10 cellular contexts compared by ENCODE assay signal in genomic region chr1:153546796-153547559, GRCh38. TPM values are rescaled to one million over a fixed set of nuclear protein-coding genes. Genes with fewer than 3 reads are reported as not detected.
DNase-seq lines count a peak whose midpoint lies in the region; ATAC-seq, FAIRE-seq and TF ChIP-seq lines count a peak whose summit lies in the region.
"Had no signal": no experiment of that assay in that cellular context is flagged by ENCODE, and none has a peak within 500 bp of the region (broad histone marks: within the 10 kb centered on the region; RNA-seq: fewer than 3 reads in every experiment).

No MANE protein-coding gene starts in this region.

- intact Hi-C loops in activated CD4-positive, alpha-beta memory T cell treated with anti-CD3 and anti-CD28 coated beads for 36 hours (cut with micrococcal nuclease): loop anchor here (2.0 to 10.0 kb wide), 3 partner anchors 14 to 1512 kb away; partner anchors contain the start of genes CREB3L4, S100A11 and SLC39A1
- intact Hi-C loops in kidney (cut with DNase I): no loop called here
- intact Hi-C loops in tibial artery (cut with DNase I; ENCODE audit: low total_unique reads): no loop called here

- no peak overlapping the region for H3K4me3 Mint-ChIP-seq in activated T-cell treated with anti-CD3 and anti-CD28 coated beads, Interleukin-2, amount 50 U/mL, for 24 hours
- H3K4me3 Mint-ChIP-seq in activated CD4-positive, alpha-beta memory T cell treated with anti-CD3 and anti-CD28 coated beads for 36 hours: no peak overlapping the region

- peak overlapping the region; percentile 97 for H3K27ac Mint-ChIP-seq in activated T-cell treated with anti-CD3 and anti-CD28 coated beads, Interleukin-2, amount 50 U/mL, for 24 hours
- peak overlapping the region; percentile 99 for H3K27ac Mint-ChIP-seq in activated CD4-positive, alpha-beta memory T cell treated with anti-CD3 and anti-CD28 coated beads for 36 hours

- no peak for TF ChIP-seq CTCF in kidney (IDR thresholded peaks at IDR 0.05; ENCODE audit: borderline replicate concordance, extremely low read depth, insufficient read depth)
- no peak for TF ChIP-seq CTCF in tibial artery (IDR thresholded peaks at IDR 0.05)

- H3K4me1 Mint-ChIP-seq in activated T-cell treated with anti-CD3 and anti-CD28 coated beads, Interleukin-2, amount 50 U/mL, for 24 hours (ENCODE audit: low read depth): peaks cover 57% of the 10 kb centered on the region
- peaks cover 58% of the 10 kb centered on the region for H3K4me1 Mint-ChIP-seq in activated CD4-positive, alpha-beta memory T cell treated with anti-CD3 and anti-CD28 coated beads for 36 hours (ENCODE audit: low read depth)

- peak overlapping the region in 1 of 2 donors; percentile 4 for H3K27ac ChIP-seq in kidney (ENCODE audit: low read depth in 2 of 2, low read length in 2 of 2)
- peak overlapping the region; percentile 78 to 79 for H3K27ac ChIP-seq in tibial artery

- no peaks in the 10 kb centered on the region for H3K27me3 ChIP-seq in tibial artery

- H3K9me3 Mint-ChIP-seq in activated T-cell treated with anti-CD3 and anti-CD28 coated beads, Interleukin-2, amount 50 U/mL, for 24 hours: no peaks in the 10 kb centered on the region
- no peaks in the 10 kb centered on the region for H3K9me3 Mint-ChIP-seq in activated CD4-positive, alpha-beta memory T cell treated with anti-CD3 and anti-CD28 coated beads for 36 hours

- no peaks in the 10 kb centered on the region for H3K27me3 Mint-ChIP-seq in activated T-cell treated with anti-CD3 and anti-CD28 coated beads, Interleukin-2, amount 50 U/mL, for 24 hours
- H3K27me3 Mint-ChIP-seq in activated CD4-positive, alpha-beta memory T cell treated with anti-CD3 and anti-CD28 coated beads for 36 hours: no peaks in the 10 kb centered on the region

- DNase-seq in activated T-cell treated with anti-CD3 and anti-CD28 coated beads, Interleukin-2, amount 50 U/mL, for 24 hours: no peak
- DNase-seq in activated T-cell treated with anti-CD3 and anti-CD28 coated beads for 4 hours (no peak), kidney (peak; percentile 68), tibial artery (peak; percentile 16 to 76)
- DNase-seq in activated CD4-positive, alpha-beta memory T cell treated with anti-CD3 and anti-CD28 coated beads for 36 hours: no peak
- no peak for DNase-seq in activated CD4-positive, alpha-beta T cell treated with anti-CD3 and anti-CD28 coated beads for 1 hour
- DNase-seq: foreskin melanocyte, Karpas-422 had no signal

- H3K4me1 ChIP-seq in kidney (ENCODE audit: control insufficient read depth in 1 of 2, insufficient read depth in 1 of 2, low read depth in 1 of 2, low read length in 2 of 2): peaks cover 10 to 47% of the 10 kb centered on the region in 2 donors
- H3K4me1 ChIP-seq in tibial artery: peaks cover 6 to 89% (median 85%) of the 10 kb centered on the region in 4 donors

- H3K9me3 ChIP-seq in kidney (ENCODE audit: control insufficient read depth in 1 of 2, low read length in 2 of 2) (no peaks in the 10 kb centered on the region), tibial artery (no peaks in the 10 kb centered on the region)

- POLR2A ChIA-PET in activated CD4-positive, alpha-beta memory T cell treated with anti-CD3 and anti-CD28 coated beads for 36 hours (lab: Charles Lee): interaction anchor here (3.4 to 4.2 kb wide), 2 partner anchors 13 to 87 kb away, joined by 20 to 96 read pairs; partner anchors contain the start of genes CHTOP and S100A6

- no peak overlapping the region for H3K4me3 ChIP-seq in kidney (ENCODE audit: low read length in 2 of 2)
- no peak overlapping the region for H3K4me3 ChIP-seq in tibial artery

- CTCF ChIA-PET in activated CD4-positive, alpha-beta memory T cell treated with anti-CD3 and anti-CD28 coated beads for 36 hours (lab: Charles Lee): interaction anchor here (3.9 to 5.4 kb wide), 2 partner anchors 14 to 22 kb away, joined by 49 to 66 read pairs; no protein-coding TSS in a partner anchor

- H3K9ac ChIP-seq in kidney (ENCODE audit: low read length in 2 of 2): peak overlapping the region in 1 of 2 donors; percentile 37

- H3K36me3 ChIP-seq in kidney (ENCODE audit: control insufficient read depth in 1 of 2, insufficient read depth in 2 of 2, low read length in 2 of 2) (no peaks in the 10 kb centered on the region), tibial artery (no peaks in the 10 kb centered on the region)

- no peak for FAIRE-seq in kidney (lab: Jason Lieb, UNC)

- peaks cover 23% of the 10 kb centered on the region for H3K36me3 Mint-ChIP-seq in activated T-cell treated with anti-CD3 and anti-CD28 coated beads, Interleukin-2, amount 50 U/mL, for 24 hours (ENCODE audit: low read depth)
- H3K36me3 Mint-ChIP-seq in activated CD4-positive, alpha-beta memory T cell treated with anti-CD3 and anti-CD28 coated beads for 36 hours: peaks cover 30% of the 10 kb centered on the region

- ATAC-seq in GM21367 (IDR thresholded peaks at IDR 0.05; ENCODE audit: unreplicated experiment) (no peak), GM19328 (IDR thresholded peaks at IDR 0.05; ENCODE audit: unreplicated experiment) (no peak)

RNA-seq across cellular contexts. Expression of gene S100A4, which starts 1.4 kb away (rescaled TPM):
- total RNA-seq in activated CD4-positive, alpha-beta memory T cell treated with anti-CD3 and anti-CD28 coated beads for 36 hours: 100 to 1,000 TPM; 352 to 382 TPM
- total RNA-seq in kidney: 141 TPM
- 204 TPM for polyA plus RNA-seq in kidney (ENCODE audit: insufficient read depth, low read depth, low replicate concordance)

RNA-seq across cellular contexts. Expression of gene S100A3, which starts 2.1 kb away (rescaled TPM):
- not detected for total RNA-seq in activated CD4-positive, alpha-beta memory T cell treated with anti-CD3 and anti-CD28 coated beads for 36 hours
- 8.4 TPM for total RNA-seq in kidney
- polyA plus RNA-seq in kidney (ENCODE audit: insufficient read depth, low read depth, low replicate concordance): 2.5 TPM

RNA-seq across cellular contexts. Expression of gene S100A5, which starts 6.2 kb away (rescaled TPM):
- total RNA-seq in activated CD4-positive, alpha-beta memory T cell treated with anti-CD3 and anti-CD28 coated beads for 36 hours: 1 to 10 TPM; 3.3 to 4.0 TPM
- 0.91 TPM for total RNA-seq in kidney
- 1.9 TPM for polyA plus RNA-seq in kidney (ENCODE audit: insufficient read depth, low read depth, low replicate concordance)

RNA-seq across cellular contexts. Expression of gene S100A6, which starts 11.2 kb away (rescaled TPM):
- 100 to 1,000 TPM; 503 to 513 TPM for total RNA-seq in activated CD4-positive, alpha-beta memory T cell treated with anti-CD3 and anti-CD28 coated beads for 36 hours
- total RNA-seq in kidney: 1,542 TPM
- 1,580 TPM for polyA plus RNA-seq in kidney (ENCODE audit: insufficient read depth, low read depth, low replicate concordance)

RNA-seq across cellular contexts. Expression of gene S100A2, which starts 18.7 kb away (rescaled TPM):
- total RNA-seq in activated CD4-positive, alpha-beta memory T cell treated with anti-CD3 and anti-CD28 coated beads for 36 hours: 1 to 10 TPM; 3.5 to 5.3 TPM
- total RNA-seq in kidney: 152 TPM
- 416 TPM for polyA plus RNA-seq in kidney (ENCODE audit: insufficient read depth, low read depth, low replicate concordance)

Comparison
In these comparisons a context has a peak if more than half of its experiments do, and no peak if none do; other contexts are left out.
1. DNase-seq: peak in kidney (single experiment) and tibial artery (2 of 2); none in activated T-cell treated with anti-CD3 and anti-CD28 coated beads, Interleukin-2, amount 50 U/mL, for 24 hours (single experiment), activated T-cell treated with anti-CD3 and anti-CD28 coated beads for 4 hours (single experiment), activated CD4-positive, alpha-beta memory T cell treated with anti-CD3 and anti-CD28 coated beads for 36 hours (single experiment) and activated CD4-positive, alpha-beta T cell treated with anti-CD3 and anti-CD28 coated beads for 1 hour (single experiment).